In genomic region chr11:112628676-112629075, GRCh38 we compare ENCODE assay signal across 27 cellular contexts.
"Had no signal": no experiment of that assay in that cellular context is flagged by ENCODE, and none has a peak within 500 bp of the region (broad histone marks: within the 10 kb centered on the region; RNA-seq: fewer than 3 reads in every experiment).

No MANE protein-coding gene starts in this region.

- H3K27me3 ChIP-seq: brain microvascular endothelial cell, Peyer's patch had no signal

- H3K9me3 ChIP-seq: Peyer's patch had no signal

- ATAC-seq: activated CD8-positive, alpha-beta T cell treated with anti-CD3 and anti-CD28 coated beads for 36 hours; PC-3 had no signal

- FAIRE-seq: TTC549 had no signal

- H3K27ac ChIP-seq: brain microvascular endothelial cell, Peyer's patch had no signal

- H3K36me3 ChIP-seq: brain microvascular endothelial cell, Peyer's patch had no signal

- DNase-seq: activated CD4-positive, alpha-beta T cell treated with anti-CD3 and anti-CD28 coated beads, Interleukin-2, amount 10 ng/mL, durations not matched to agents 24 days and 14 days; activated CD4-positive, alpha-beta T cell treated with anti-CD3 and anti-CD28 coated beads, Interleukin-2, amount 50 U/mL, for 4 hours; activated CD8-positive, alpha-beta T cell treated with anti-CD3 and anti-CD28 coated beads for 36 hours; activated gamma-delta T cell; activated naive CD4-positive, alpha-beta T cell treated with Interleukin-2 at 50 U/mL for 16 hours; activated naive CD8-positive, alpha-beta T cell treated with anti-CD3 and anti-CD28 coated beads, Interleukin-2, amount 10 ng/mL, durations not matched to agents 7 days and 5 days; activated T-cell treated with anti-CD3 and anti-CD28 coated beads, Interleukin-2, amount 50 U/mL, for 1 hour; brain microvascular endothelial cell; central memory CD4-positive, alpha-beta T cell; Karpas-422; KBM-7; NCI-H1105; NCI-H1436; NCI-H1694 treated with DMSO at 0.1 percent for 48 hours; NCI-H2029; NCI-H2107; NCI-H2171; NCI-H510A; NCI-H526; NCI-H748 treated with DMSO at 0.1 percent for 48 hours; NK-92 treated with Interleukin-12 subunit alpha and Interleukin-12 subunit beta, amount 100 ng/mL, for 24 hours; PC-3; Peyer's patch; Right ventricle myocardium superior; RPMI8226; SW 1271 had no signal

- H3K4me3 ChIP-seq: Peyer's patch had no signal

- H3K4me1 ChIP-seq: Peyer's patch had no signal
